ENCODE assay signal across 11 cellular contexts in genomic region chr16:74699666-74700065, GRCh38. TPM values are rescaled to one million over a fixed set of nuclear protein-coding genes. Genes with fewer than 3 reads are reported as not detected.
DNase-seq lines count a peak whose midpoint lies in the region; ATAC-seq and TF ChIP-seq lines count a peak whose summit lies in the region.
"Had no signal": no experiment of that assay in that cellular context is flagged by ENCODE, and none has a peak within 500 bp of the region (broad histone marks: within the 10 kb centered on the region; RNA-seq: fewer than 3 reads in every experiment).

No MANE protein-coding gene starts in this region.

- H3K27me3 ChIP-seq in tibial artery, result no peaks in the 10 kb centered on the region
- H3K27me3 ChIP-seq: body of pancreas had no signal

- H3K27ac Mint-ChIP-seq in activated CD8-positive, alpha-beta T cell treated with anti-CD3 and anti-CD28 coated beads, Interleukin-2, amount 10 ng/mL, durations not matched to agents 7 days and 5 days, result peak overlapping the region; percentile 72
- peak overlapping the region; percentile 77 to 96 (median 80) for H3K27ac Mint-ChIP-seq in immature natural killer cell
- H3K27ac Mint-ChIP-seq: progenitor cell of endocrine pancreas had no signal

- no peaks in the 10 kb centered on the region for H3K36me3 ChIP-seq in tibial artery

- peaks cover 8% of the 10 kb centered on the region for H3K36me3 Mint-ChIP-seq in activated T-cell treated with anti-CD3 and anti-CD28 coated beads, Interleukin-2, amount 50 U/mL, for 4 hours (ENCODE audit: insufficient read depth)
- H3K36me3 Mint-ChIP-seq in activated CD8-positive, alpha-beta T cell treated with anti-CD3 and anti-CD28 coated beads, Interleukin-2, amount 10 ng/mL, durations not matched to agents 7 days and 5 days (ENCODE audit: low read depth), result peaks cover 37% of the 10 kb centered on the region
- H3K36me3 Mint-ChIP-seq in immature natural killer cell, result peaks cover 10 to 17% (median 10%) of the 10 kb centered on the region in 3 donors

- no peaks in the 10 kb centered on the region for H3K9me3 Mint-ChIP-seq in activated T-cell treated with anti-CD3 and anti-CD28 coated beads, Interleukin-2, amount 50 U/mL, for 4 hours
- H3K9me3 Mint-ChIP-seq in activated CD8-positive, alpha-beta T cell treated with anti-CD3 and anti-CD28 coated beads, Interleukin-2, amount 10 ng/mL, durations not matched to agents 7 days and 5 days (ENCODE audit: insufficient read depth), result no peaks in the 10 kb centered on the region
- no peaks in the 10 kb centered on the region for H3K9me3 Mint-ChIP-seq in immature natural killer cell

- intact Hi-C loops in tibial artery (cut with DNase I; ENCODE audit: low total_unique reads), result no loop called here

- DNase-seq in activated T-cell treated with anti-CD3 and anti-CD28 coated beads, Interleukin-2, amount 50 U/mL, for 4 hours, result no peak
- DNase-seq in activated T-cell treated with anti-CD3 and anti-CD28 coated beads for 4 hours (no peak), immature natural killer cell (no peak), tibial artery (no peak), midbrain (lab: John Stamatoyannopoulos, UW) (no peak), DMS53 treated with DMSO at 0.1 percent for 48 hours (lab: John Stamatoyannopoulos, UW; ENCODE audit: unreplicated experiment) (no peak)
- no peak for DNase-seq in activated CD8-positive, alpha-beta T cell treated with anti-CD3 and anti-CD28 coated beads, Interleukin-2, amount 10 ng/mL, durations not matched to agents 7 days and 5 days
- DNase-seq: COR-L47 had no signal

- peaks cover 53% of the 10 kb centered on the region for H3K4me1 Mint-ChIP-seq in activated T-cell treated with anti-CD3 and anti-CD28 coated beads, Interleukin-2, amount 50 U/mL, for 4 hours (ENCODE audit: low read depth)
- H3K4me1 Mint-ChIP-seq in activated CD8-positive, alpha-beta T cell treated with anti-CD3 and anti-CD28 coated beads, Interleukin-2, amount 10 ng/mL, durations not matched to agents 7 days and 5 days (ENCODE audit: low read depth), result peaks cover 48% of the 10 kb centered on the region
- H3K4me1 Mint-ChIP-seq in immature natural killer cell, result peaks cover 56 to 64% of the 10 kb centered on the region in 2 donors

- CTCF ChIA-PET in activated CD8-positive, alpha-beta T cell treated with anti-CD3 and anti-CD28 coated beads, Interleukin-2, amount 10 ng/mL, durations not matched to agents 7 days and 5 days (lab: Charles Lee), result interaction anchor here (1.3 to 3.8 kb wide), 6 partner anchors 9 to 412 kb away, joined by 4 to 24 read pairs (median 6); partner anchors contain the start of gene RFWD3

- TF ChIP-seq CTCF in tibial artery (IDR thresholded peaks at IDR 0.05), result no peak

- H3K4me1 ChIP-seq in tibial artery, result peaks cover 0 to 19% (median 9%) of the 10 kb centered on the region in 4 donors

- peak overlapping the region; percentile 98 for H3K4me3 Mint-ChIP-seq in activated T-cell treated with anti-CD3 and anti-CD28 coated beads, Interleukin-2, amount 50 U/mL, for 4 hours
- H3K4me3 Mint-ChIP-seq in activated CD8-positive, alpha-beta T cell treated with anti-CD3 and anti-CD28 coated beads, Interleukin-2, amount 10 ng/mL, durations not matched to agents 7 days and 5 days, result peak overlapping the region; percentile 98
- peak overlapping the region; percentile 69 to 99 (median 98) for H3K4me3 Mint-ChIP-seq in immature natural killer cell

- H3K4me3 ChIP-seq in tibial artery, result peak overlapping the region; percentile 68 to 73

- H3K9me3 ChIP-seq in tibial artery, result no peaks in the 10 kb centered on the region
- H3K9me3 ChIP-seq: body of pancreas had no signal

- ATAC-seq in activated T-cell treated with anti-CD3 and anti-CD28 coated beads, Interleukin-2, amount 50 U/mL, for 4 hours, result no peak
- no peak for ATAC-seq in activated CD8-positive, alpha-beta T cell treated with anti-CD3 and anti-CD28 coated beads, Interleukin-2, amount 10 ng/mL, durations not matched to agents 7 days and 5 days
- no peak for ATAC-seq in GM18502 (IDR thresholded peaks at IDR 0.05; ENCODE audit: poor library complexity, unreplicated experiment)

- no peaks in the 10 kb centered on the region for H3K27me3 Mint-ChIP-seq in activated T-cell treated with anti-CD3 and anti-CD28 coated beads, Interleukin-2, amount 50 U/mL, for 4 hours (ENCODE audit: low read depth)
- no peaks in the 10 kb centered on the region for H3K27me3 Mint-ChIP-seq in activated CD8-positive, alpha-beta T cell treated with anti-CD3 and anti-CD28 coated beads, Interleukin-2, amount 10 ng/mL, durations not matched to agents 7 days and 5 days (ENCODE audit: low read depth)
- H3K27me3 Mint-ChIP-seq in immature natural killer cell (ENCODE audit: low read depth in 3 of 3), result peaks cover 4 to 7% (median 4%) of the 10 kb centered on the region in 3 donors

- POLR2A ChIA-PET in activated CD8-positive, alpha-beta T cell treated with anti-CD3 and anti-CD28 coated beads, Interleukin-2, amount 10 ng/mL, durations not matched to agents 7 days and 5 days (lab: Charles Lee), result interaction anchor here (0.7 to 8.2 kb wide), 10 partner anchors 13 to 948 kb away, joined by 3 to 91 read pairs (median 4); partner anchors contain the start of genes KARS1, RFWD3 and TERF2IP

- peak overlapping the region; percentile 71 to 72 for H3K27ac ChIP-seq in tibial artery

RNA-seq across cellular contexts. Expression of gene MLKL, which starts 1.0 kb away (rescaled TPM):
- total RNA-seq in activated T-cell treated with anti-CD3 and anti-CD28 coated beads, Interleukin-2, amount 50 U/mL, for 4 hours, result 10 to 100 TPM; 27.5 to 36.6 (median 30.9) TPM
- total RNA-seq in activated CD8-positive, alpha-beta T cell treated with anti-CD3 and anti-CD28 coated beads, Interleukin-2, amount 10 ng/mL, durations not matched to agents 7 days and 5 days, result 10 to 100 TPM; 29.5 to 31.3 TPM
- 10 to 100 TPM in 2 of 3 donors, 1 to 10 TPM in 1; 8.3 to 13.8 (median 12.5) TPM for polyA plus RNA-seq in immature natural killer cell

RNA-seq across cellular contexts. Expression of gene RFWD3, which starts 33.0 kb away (rescaled TPM):
- total RNA-seq in activated T-cell treated with anti-CD3 and anti-CD28 coated beads, Interleukin-2, amount 50 U/mL, for 4 hours, result 10 to 100 TPM; 70.8 to 97.0 (median 76.3) TPM
- 100 to 1,000 TPM; 119 to 120 TPM for total RNA-seq in activated CD8-positive, alpha-beta T cell treated with anti-CD3 and anti-CD28 coated beads, Interleukin-2, amount 10 ng/mL, durations not matched to agents 7 days and 5 days
- 10 to 100 TPM in 2 of 3 donors, 1 to 10 TPM in 1; 8.3 to 21.7 (median 14.5) TPM for polyA plus RNA-seq in immature natural killer cell
